In the genomic region with DNA sequence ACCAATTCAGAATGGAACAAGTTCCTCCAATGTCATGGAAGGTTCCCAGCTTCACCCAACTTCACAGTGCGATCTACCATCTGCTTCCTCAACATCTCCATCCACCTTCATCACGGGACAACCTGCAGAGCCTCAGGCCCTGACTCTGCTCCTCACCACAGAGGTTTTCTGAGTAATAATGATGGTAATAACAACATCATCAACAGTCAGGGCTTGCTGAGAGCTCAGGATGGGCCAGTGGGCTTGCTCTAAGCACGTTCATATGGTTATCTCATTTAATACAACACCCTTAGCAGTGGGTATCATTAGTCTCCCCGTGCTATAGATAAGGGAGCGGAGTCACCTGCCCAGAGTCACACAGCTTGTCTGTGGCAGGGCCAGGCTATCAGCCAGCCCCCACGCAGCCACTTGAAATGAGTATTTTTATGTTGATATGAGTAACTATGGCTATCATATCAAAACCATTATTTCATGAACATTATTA, we compare ENCODE assay signal across 1 cellular context.
TF ChIP-seq lines count a peak whose summit lies in the region.

No MANE protein-coding gene starts in this region.

TF ChIP-seq in GM12878, 131 proteins besides CTCF, POLR2A, EP300 and RAD21:
- TF ChIP-seq, protein P1, sequence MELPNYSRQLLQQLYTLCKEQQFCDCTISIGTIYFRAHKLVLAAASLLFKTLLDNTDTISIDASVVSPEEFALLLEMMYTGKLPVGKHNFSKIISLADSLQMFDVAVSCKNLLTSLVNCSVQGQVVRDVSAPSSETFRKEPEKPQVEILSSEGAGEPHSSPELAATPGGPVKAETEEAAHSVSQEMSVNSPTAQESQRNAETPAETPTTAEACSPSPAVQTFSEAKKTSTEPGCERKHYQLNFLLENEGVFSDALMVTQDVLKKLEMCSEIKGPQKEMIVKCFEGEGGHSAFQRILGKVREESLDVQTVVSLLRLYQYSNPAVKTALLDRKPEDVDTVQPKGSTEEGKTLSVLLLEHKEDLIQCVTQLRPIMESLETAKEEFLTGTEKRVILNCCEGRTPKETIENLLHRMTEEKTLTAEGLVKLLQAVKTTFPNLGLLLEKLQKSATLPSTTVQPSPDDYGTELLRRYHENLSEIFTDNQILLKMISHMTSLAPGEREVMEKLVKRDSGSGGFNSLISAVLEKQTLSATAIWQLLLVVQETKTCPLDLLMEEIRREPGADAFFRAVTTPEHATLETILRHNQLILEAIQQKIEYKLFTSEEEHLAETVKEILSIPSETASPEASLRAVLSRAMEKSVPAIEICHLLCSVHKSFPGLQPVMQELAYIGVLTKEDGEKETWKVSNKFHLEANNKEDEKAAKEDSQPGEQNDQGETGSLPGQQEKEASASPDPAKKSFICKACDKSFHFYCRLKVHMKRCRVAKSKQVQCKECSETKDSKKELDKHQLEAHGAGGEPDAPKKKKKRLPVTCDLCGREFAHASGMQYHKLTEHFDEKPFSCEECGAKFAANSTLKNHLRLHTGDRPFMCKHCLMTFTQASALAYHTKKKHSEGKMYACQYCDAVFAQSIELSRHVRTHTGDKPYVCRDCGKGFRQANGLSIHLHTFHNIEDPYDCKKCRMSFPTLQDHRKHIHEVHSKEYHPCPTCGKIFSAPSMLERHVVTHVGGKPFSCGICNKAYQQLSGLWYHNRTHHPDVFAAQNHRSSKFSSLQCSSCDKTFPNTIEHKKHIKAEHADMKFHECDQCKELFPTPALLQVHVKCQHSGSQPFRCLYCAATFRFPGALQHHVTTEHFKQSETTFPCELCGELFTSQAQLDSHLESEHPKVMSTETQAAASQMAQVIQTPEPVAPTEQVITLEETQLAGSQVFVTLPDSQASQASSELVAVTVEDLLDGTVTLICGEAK (IDR thresholded peaks at IDR 0.05; ENCODE audit: borderline replicate concordance), result no peak
- TF ChIP-seq, protein P2, sequence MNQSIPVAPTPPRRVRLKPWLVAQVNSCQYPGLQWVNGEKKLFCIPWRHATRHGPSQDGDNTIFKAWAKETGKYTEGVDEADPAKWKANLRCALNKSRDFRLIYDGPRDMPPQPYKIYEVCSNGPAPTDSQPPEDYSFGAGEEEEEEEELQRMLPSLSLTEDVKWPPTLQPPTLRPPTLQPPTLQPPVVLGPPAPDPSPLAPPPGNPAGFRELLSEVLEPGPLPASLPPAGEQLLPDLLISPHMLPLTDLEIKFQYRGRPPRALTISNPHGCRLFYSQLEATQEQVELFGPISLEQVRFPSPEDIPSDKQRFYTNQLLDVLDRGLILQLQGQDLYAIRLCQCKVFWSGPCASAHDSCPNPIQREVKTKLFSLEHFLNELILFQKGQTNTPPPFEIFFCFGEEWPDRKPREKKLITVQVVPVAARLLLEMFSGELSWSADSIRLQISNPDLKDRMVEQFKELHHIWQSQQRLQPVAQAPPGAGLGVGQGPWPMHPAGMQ (IDR thresholded peaks at IDR 0.05; ENCODE audit: borderline replicate concordance), result no peak
- TF ChIP-seq NFXL1 (IDR thresholded peaks at IDR 0.05; ENCODE audit: borderline replicate concordance) (no peak), KAT2A (conservative IDR thresholded peaks at IDR 0.05; ENCODE audit: control insufficient read depth, low read depth, low read length) (no peak), PML (IDR thresholded peaks at IDR 0.05; ENCODE audit: low read length) (peak; percentile 80; the same call in 1 of the 2 replicates), CBFB (IDR thresholded peaks at IDR 0.05; ENCODE audit: low read depth) (peak; percentile 19; the same call in 1 of the 2 replicates), BHLHE40 (IDR thresholded peaks at IDR 0.05; ENCODE audit: borderline replicate concordance in 1 of 2, low read depth in 2 of 2, low read length in 1 of 2) (peak in 1 of 2 experiments; percentile 42; a peak in 1 of 4 replicates), TCF7 (IDR thresholded peaks at IDR 0.05; ENCODE audit: borderline replicate concordance) (no peak), NFYA (IDR thresholded peaks at IDR 0.05; ENCODE audit: borderline replicate concordance, low read depth, low read length) (no peak), SP1 (IDR thresholded peaks at IDR 0.05; ENCODE audit: low read depth, low read length) (peak; percentile 6), CREB1 (IDR thresholded peaks at IDR 0.05; ENCODE audit: low read depth) (peak; percentile 18; the same call in 1 of the 2 replicates), CHD1 (IDR thresholded peaks at IDR 0.05; ENCODE audit: low read depth, low read length) (no peak), BMI1 (IDR thresholded peaks at IDR 0.05; ENCODE audit: borderline replicate concordance) (no peak), IKZF2 (IDR thresholded peaks at IDR 0.05) (no peak), BCL11A (IDR thresholded peaks at IDR 0.05; ENCODE audit: low read depth, low read length) (peak; percentile 58; the same call in 1 of the 2 replicates), TBL1XR1 (IDR thresholded peaks at IDR 0.05; ENCODE audit: low read depth, low read length) (no peak), ATF7 (IDR thresholded peaks at IDR 0.05; ENCODE audit: low read depth) (no peak), RUNX3 (IDR thresholded peaks at IDR 0.05; ENCODE audit: low read length) (peak; percentile 66), MXI1 (IDR thresholded peaks at IDR 0.05; ENCODE audit: low read depth, low read length) (no peak), IRF4 (IDR thresholded peaks at IDR 0.05; ENCODE audit: low read depth, low read length) (0 out of 2 replicates have a peak, but pooled peaks have one; percentile 28), PAX5 (IDR thresholded peaks at IDR 0.05; ENCODE audit: borderline replicate concordance, low read depth, low read length) (peak; percentile 34; the same call in 1 of the 2 replicates), POLR2AphosphoS5 (IDR thresholded peaks at IDR 0.05; ENCODE audit: low read length) (peak; percentile 54), JUNB (IDR thresholded peaks at IDR 0.05) (peak; percentile 86), SPI1 (IDR thresholded peaks at IDR 0.05; ENCODE audit: borderline replicate concordance, insufficient read depth, low read depth, low read length) (no peak)
- TF ChIP-seq, protein P3, sequence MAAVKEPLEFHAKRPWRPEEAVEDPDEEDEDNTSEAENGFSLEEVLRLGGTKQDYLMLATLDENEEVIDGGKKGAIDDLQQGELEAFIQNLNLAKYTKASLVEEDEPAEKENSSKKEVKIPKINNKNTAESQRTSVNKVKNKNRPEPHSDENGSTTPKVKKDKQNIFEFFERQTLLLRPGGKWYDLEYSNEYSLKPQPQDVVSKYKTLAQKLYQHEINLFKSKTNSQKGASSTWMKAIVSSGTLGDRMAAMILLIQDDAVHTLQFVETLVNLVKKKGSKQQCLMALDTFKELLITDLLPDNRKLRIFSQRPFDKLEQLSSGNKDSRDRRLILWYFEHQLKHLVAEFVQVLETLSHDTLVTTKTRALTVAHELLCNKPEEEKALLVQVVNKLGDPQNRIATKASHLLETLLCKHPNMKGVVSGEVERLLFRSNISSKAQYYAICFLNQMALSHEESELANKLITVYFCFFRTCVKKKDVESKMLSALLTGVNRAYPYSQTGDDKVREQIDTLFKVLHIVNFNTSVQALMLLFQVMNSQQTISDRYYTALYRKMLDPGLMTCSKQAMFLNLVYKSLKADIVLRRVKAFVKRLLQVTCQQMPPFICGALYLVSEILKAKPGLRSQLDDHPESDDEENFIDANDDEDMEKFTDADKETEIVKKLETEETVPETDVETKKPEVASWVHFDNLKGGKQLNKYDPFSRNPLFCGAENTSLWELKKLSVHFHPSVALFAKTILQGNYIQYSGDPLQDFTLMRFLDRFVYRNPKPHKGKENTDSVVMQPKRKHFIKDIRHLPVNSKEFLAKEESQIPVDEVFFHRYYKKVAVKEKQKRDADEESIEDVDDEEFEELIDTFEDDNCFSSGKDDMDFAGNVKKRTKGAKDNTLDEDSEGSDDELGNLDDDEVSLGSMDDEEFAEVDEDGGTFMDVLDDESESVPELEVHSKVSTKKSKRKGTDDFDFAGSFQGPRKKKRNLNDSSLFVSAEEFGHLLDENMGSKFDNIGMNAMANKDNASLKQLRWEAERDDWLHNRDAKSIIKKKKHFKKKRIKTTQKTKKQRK (IDR thresholded peaks at IDR 0.05; ENCODE audit: low read depth, low read length), result no peak
- TF ChIP-seq, protein P4, sequence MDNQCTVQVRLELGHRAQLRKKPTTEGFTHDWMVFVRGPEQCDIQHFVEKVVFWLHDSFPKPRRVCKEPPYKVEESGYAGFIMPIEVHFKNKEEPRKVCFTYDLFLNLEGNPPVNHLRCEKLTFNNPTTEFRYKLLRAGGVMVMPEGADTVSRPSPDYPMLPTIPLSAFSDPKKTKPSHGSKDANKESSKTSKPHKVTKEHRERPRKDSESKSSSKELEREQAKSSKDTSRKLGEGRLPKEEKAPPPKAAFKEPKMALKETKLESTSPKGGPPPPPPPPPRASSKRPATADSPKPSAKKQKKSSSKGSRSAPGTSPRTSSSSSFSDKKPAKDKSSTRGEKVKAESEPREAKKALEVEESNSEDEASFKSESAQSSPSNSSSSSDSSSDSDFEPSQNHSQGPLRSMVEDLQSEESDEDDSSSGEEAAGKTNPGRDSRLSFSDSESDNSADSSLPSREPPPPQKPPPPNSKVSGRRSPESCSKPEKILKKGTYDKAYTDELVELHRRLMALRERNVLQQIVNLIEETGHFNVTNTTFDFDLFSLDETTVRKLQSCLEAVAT (IDR thresholded peaks at IDR 0.05), result no peak
